In the genomic region with DNA sequence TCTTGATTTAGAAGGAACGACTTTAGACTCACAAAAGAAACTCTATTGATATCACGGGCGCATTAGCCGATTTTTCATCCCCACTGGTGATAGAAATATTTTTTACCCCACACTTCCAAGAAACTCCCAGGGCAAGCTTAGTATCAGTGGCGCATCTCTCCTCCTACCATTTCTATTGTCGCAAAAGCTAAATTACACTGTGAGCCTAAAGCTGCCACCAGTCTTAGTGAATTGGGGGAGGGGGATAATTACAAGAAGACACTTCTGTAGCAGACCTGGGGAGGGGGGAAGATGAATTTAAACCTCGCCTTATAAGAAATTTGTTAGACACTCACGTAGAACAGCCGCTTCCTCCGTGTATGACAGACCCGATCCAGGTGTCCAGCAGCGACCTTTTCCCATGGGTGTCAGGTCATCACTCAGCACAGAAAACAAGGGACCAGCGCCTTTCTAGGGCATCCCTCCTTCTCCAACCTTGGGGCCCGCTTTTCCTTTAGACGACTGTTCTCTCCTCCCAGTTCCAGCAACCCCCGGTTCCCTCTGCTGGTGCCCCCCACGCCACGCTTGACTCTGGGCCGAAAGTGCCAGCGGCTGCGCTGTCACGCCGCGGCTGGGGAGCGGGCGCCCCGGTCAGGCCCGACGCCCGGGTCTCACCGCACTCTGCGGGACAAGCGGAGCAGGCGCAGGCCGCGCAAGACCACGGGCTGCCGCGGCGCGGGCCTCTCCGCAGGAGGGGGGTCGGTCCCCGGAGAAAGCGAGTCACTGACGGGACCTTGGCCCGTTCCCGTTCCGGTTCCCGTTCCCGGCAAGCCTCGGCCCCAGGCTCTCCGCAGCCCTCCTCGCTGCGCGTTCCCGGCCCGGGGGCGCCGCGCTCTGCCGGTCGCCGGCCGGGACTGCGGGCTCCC, we compare ENCODE assay signal across 8 cellular contexts. TPM values are rescaled to one million over a fixed set of nuclear protein-coding genes. Genes with fewer than 3 reads are reported as not detected.
A peak's percentile ranks its signal among the peaks of the same experiment; 100 is the strongest.
DNase-seq lines count a peak whose midpoint lies in the region; ATAC-seq and TF ChIP-seq lines count a peak whose summit lies in the region.

No MANE protein-coding gene starts in this region.

- H3K4me3 ChIP-seq in lung (peak overlapping the region; percentile 88), testis (peak overlapping the region; percentile 77 to 89)

- ATAC-seq in lung (ENCODE audit: insufficient read depth, low FRiP score): no peak

- H3K27ac ChIP-seq in cingulate gyrus (ENCODE audit: low read depth, low read length): peak overlapping the region; percentile 6
- peak overlapping the region; percentile 48 to 91 for H3K27ac ChIP-seq in lung (ENCODE audit: low read depth in 1 of 2, low read length in 1 of 2)
- peak overlapping the region in 1 of 2 donors; percentile 60 for H3K27ac ChIP-seq in testis

- H3K9me3 ChIP-seq in lung (ENCODE audit: control insufficient read depth in 2 of 2, insufficient read depth in 1 of 2, low read length in 1 of 2) (no peaks in the 10 kb centered on the region), testis (no peaks in the 10 kb centered on the region)

- intact Hi-C loops in testis (cut with DNase I; ENCODE audit: low total_unique reads): no loop called here

- no peaks in the 10 kb centered on the region for H3K36me3 ChIP-seq in lung (ENCODE audit: control insufficient read depth in 2 of 2, insufficient read depth in 2 of 2, low read length in 2 of 2)
- H3K36me3 ChIP-seq in testis (ENCODE audit: low read depth, missing control alignments): no peaks in the 10 kb centered on the region

- peak; percentile 24 for DNase-seq in stimulated activated CD4-positive, alpha-beta T cell treated with anti-CD3 and anti-CD28 coated beads, Interleukin-15, amount 100 ng/mL, for 24 hours
- no peak for DNase-seq in stimulated activated CD4-positive, alpha-beta T cell treated with anti-CD3 and anti-CD28 coated beads, Interleukin-1b, Interleukin-23, amount 100 ng/mL, for 48 hours
- DNase-seq in NCI-H69 (lab: John Stamatoyannopoulos, UW): peak; percentile 65
- DNase-seq in lung (ENCODE audit: low spot score): peak; percentile 31
- DNase-seq in testis: no peak
- no peak for DNase-seq in SIG-M5 (lab: John Stamatoyannopoulos, UW)
- DNase-seq in NCI-H446 (lab: John Stamatoyannopoulos, UW): no peak

- no peaks in the 10 kb centered on the region for H3K27me3 ChIP-seq in lung (ENCODE audit: control insufficient read depth, insufficient read depth)
- H3K27me3 ChIP-seq in testis: no peaks in the 10 kb centered on the region

- 7 to 9% methylated on average over 56 to 66 of the region's 66 CpGs for whole genome bisulfite sequencing in lung, 2 donors
- WGBS in testis, 2 donors: 7 to 20% methylated on average over 18 to 61 of the region's 66 CpGs

- no peak for TF ChIP-seq POLR2A in testis (IDR thresholded peaks at IDR 0.05)

- H3K4me1 ChIP-seq in lung (ENCODE audit: control insufficient read depth in 2 of 2, insufficient read depth in 2 of 2, low read length in 2 of 2): peaks cover 4 to 42% of the 10 kb centered on the region in 2 donors
- no peaks in the 10 kb centered on the region for H3K4me1 ChIP-seq in testis

- no peak for TF ChIP-seq CTCF in lung (IDR thresholded peaks at IDR 0.05; ENCODE audit: control extremely low read depth, extremely low read depth)
- TF ChIP-seq CTCF in testis (IDR thresholded peaks at IDR 0.05): no peak

RNA-seq across cellular contexts. Expression of a gene that starts 0.8 kb away (rescaled TPM):
- total RNA-seq in lung: 100 to 1,000 TPM in 1 of 2 donors, 10 to 100 TPM in 1; 79.9 to 141 TPM
- 100 to 1,000 TPM; 102 to 311 TPM for polyA plus RNA-seq in lung
- 100 to 1,000 TPM; 121 to 130 TPM for total RNA-seq in testis
- polyA plus RNA-seq in testis (ENCODE audit: insufficient read depth, low read depth, low replicate concordance): 178 TPM

RNA-seq across cellular contexts. Expression of a gene that starts 42.3 kb away (rescaled TPM):
- total RNA-seq in lung (1 to 10 TPM; 4.9 to 5.7 TPM), testis (10 to 100 TPM in 1 of 2 donors, 1 to 10 TPM in 1; 9.8 to 10.1 TPM)
- polyA plus RNA-seq in lung (1 to 10 TPM in 1 of 2 donors, under 1 TPM in 1; 0.67 to 1.4 TPM), testis (ENCODE audit: insufficient read depth, low read depth, low replicate concordance) (4.5 TPM)

Comparison
In these comparisons a context has a peak if more than half of its experiments do, and no peak if none do; other contexts are left out.
1. DNase-seq: peak in stimulated activated CD4-positive, alpha-beta T cell treated with anti-CD3 and anti-CD28 coated beads, Interleukin-15, amount 100 ng/mL, for 24 hours (single experiment), NCI-H69 (single experiment) and lung (single experiment); none in stimulated activated CD4-positive, alpha-beta T cell treated with anti-CD3 and anti-CD28 coated beads, Interleukin-1b, Interleukin-23, amount 100 ng/mL, for 48 hours (single experiment), testis (single experiment), SIG-M5 (single experiment) and NCI-H446 (0 of 2).